Comparison of ENCODE assay signal across 38 cellular contexts in genomic region chr13:96198038-96198437, GRCh38.
"Had no signal": no experiment of that assay in that cellular context is flagged by ENCODE, and none has a peak within 500 bp of the region (broad histone marks: within the 10 kb centered on the region; RNA-seq: fewer than 3 reads in every experiment).

No MANE protein-coding gene starts in this region.

- H3K4me3 ChIP-seq: adrenal gland, ascending aorta, body of pancreas, breast epithelium, cardiac muscle cell had no signal

- DNase-seq: activated effector memory CD4-positive, alpha-beta T cell treated with anti-CD3 and anti-CD28 coated beads, Interleukin-2, amount 50 U/mL, for 16 hours; activated effector memory CD4-positive, alpha-beta T cell treated with Interleukin-2 at 50 U/mL for 16 hours; activated gamma-delta T cell; activated gamma-delta T cell treated with Interleukin-2 at 50 U/mL for 16 hours; activated naive CD4-positive, alpha-beta T cell; activated naive CD4-positive, alpha-beta T cell treated with anti-CD3 and anti-CD28 coated beads for 36 hours; activated naive CD4-positive, alpha-beta T cell treated with anti-CD3 and anti-CD28 coated beads, Interleukin-2, amount 10 ng/mL, durations not matched to agents 7 days and 5 days; activated naive CD4-positive, alpha-beta T cell treated with anti-CD3 and anti-CD28 coated beads, Interleukin-2, amount 50 U/mL, for 16 hours; activated naive CD4-positive, alpha-beta T cell treated with Interleukin-2 at 50 U/mL for 16 hours; activated naive CD8-positive, alpha-beta T cell treated with anti-CD3 and anti-CD28 coated beads for 36 hours; activated naive CD8-positive, alpha-beta T cell treated with anti-CD3 and anti-CD28 coated beads, Interleukin-2, amount 10 ng/mL, durations not matched to agents 7 days and 5 days; activated naive CD8-positive, alpha-beta T cell treated with anti-CD3 and anti-CD28 coated beads, Interleukin-2, amount 50 U/mL, for 24 hours; activated T-cell treated with anti-CD3 and anti-CD28 coated beads, Interleukin-2, amount 50 U/mL, for 1 hour; activated T-cell treated with anti-CD3 and anti-CD28 coated beads, Interleukin-2, amount 50 U/mL, for 24 hours; activated T-cell treated with anti-CD3 and anti-CD28 coated beads, Interleukin-2, amount 50 U/mL, for 4 hours; activated T-cell treated with anti-CD3 and anti-CD28 coated beads, Interleukin-2, amount 50 U/mL, for 48 hours; activated T-cell treated with anti-CD3 and anti-CD28 coated beads, Interleukin-2, amount 50 U/mL, for 72 hours; adrenal gland; amniotic stem cell; amygdala; anterior cingulate cortex; aorta; body of pancreas; brain microvascular endothelial cell; caudate nucleus; central memory CD4-positive, alpha-beta T cell; cerebellar nuclear complex had no signal

- H3K9me3 Mint-ChIP-seq: activated naive CD4-positive, alpha-beta T cell treated with anti-CD3 and anti-CD28 coated beads, Interleukin-2, amount 10 ng/mL, durations not matched to agents 7 days and 5 days; activated naive CD8-positive, alpha-beta T cell treated with anti-CD3 and anti-CD28 coated beads for 36 hours; activated T-helper 17 cell treated with anti-CD3 and anti-CD28 coated beads, Interleukin-2, amount 50 U/mL, for 72 hours had no signal

- H3K9me3 ChIP-seq: adrenal gland, ascending aorta, body of pancreas, breast epithelium had no signal

- H3K4me1 Mint-ChIP-seq: activated naive CD4-positive, alpha-beta T cell treated with anti-CD3 and anti-CD28 coated beads, Interleukin-2, amount 10 ng/mL, durations not matched to agents 7 days and 5 days; activated naive CD4-positive, alpha-beta T cell treated with anti-CD3 and anti-CD28 coated beads, Interleukin-2, amount 50 U/mL, for 24 hours; activated naive CD8-positive, alpha-beta T cell treated with anti-CD3 and anti-CD28 coated beads for 36 hours; activated naive CD8-positive, alpha-beta T cell treated with anti-CD3 and anti-CD28 coated beads, Interleukin-2, amount 10 ng/mL, durations not matched to agents 7 days and 5 days; activated naive CD8-positive, alpha-beta T cell treated with anti-CD3 and anti-CD28 coated beads, Interleukin-2, amount 50 U/mL, for 24 hours; activated T-helper 17 cell treated with anti-CD3 and anti-CD28 coated beads, Interleukin-2, amount 50 U/mL, for 72 hours; central memory CD8-positive, alpha-beta T cell had no signal

- H3K4me1 ChIP-seq: ascending aorta, body of pancreas, breast epithelium had no signal

- H3K4me3 Mint-ChIP-seq: activated naive CD4-positive, alpha-beta T cell treated with anti-CD3 and anti-CD28 coated beads for 36 hours; activated naive CD4-positive, alpha-beta T cell treated with anti-CD3 and anti-CD28 coated beads, Interleukin-2, amount 10 ng/mL, durations not matched to agents 7 days and 5 days; activated naive CD4-positive, alpha-beta T cell treated with anti-CD3 and anti-CD28 coated beads, Interleukin-2, amount 50 U/mL, for 24 hours; activated naive CD8-positive, alpha-beta T cell; activated naive CD8-positive, alpha-beta T cell treated with anti-CD3 and anti-CD28 coated beads for 36 hours; activated naive CD8-positive, alpha-beta T cell treated with anti-CD3 and anti-CD28 coated beads, Interleukin-2, amount 10 ng/mL, durations not matched to agents 7 days and 5 days; activated naive CD8-positive, alpha-beta T cell treated with anti-CD3 and anti-CD28 coated beads, Interleukin-2, amount 50 U/mL, for 24 hours; activated T-cell treated with anti-CD3 and anti-CD28 coated beads, Interleukin-2, amount 50 U/mL, for 24 hours; activated T-cell treated with anti-CD3 and anti-CD28 coated beads, Interleukin-2, amount 50 U/mL, for 4 hours; activated T-cell treated with anti-CD3 and anti-CD28 coated beads, Interleukin-2, amount 50 U/mL, for 72 hours; activated T-helper 1 cell treated with anti-CD3 and anti-CD28 coated beads, Interleukin-12 subunit alpha, Interleukin-12 subunit beta, Interleukin-2, Interleukin-4 antibody, amounts not matched to agents 30 ng/mL and 10 ng/mL and 1 ng/mL, durations not matched to agents 14 hours and 24 hours and 36 hours; activated T-helper 17 cell treated with anti-CD3 and anti-CD28 coated beads, Interleukin-2, amount 50 U/mL, for 72 hours; brain; central memory CD8-positive, alpha-beta T cell had no signal

- ATAC-seq: activated naive CD4-positive, alpha-beta T cell treated with anti-CD3 and anti-CD28 coated beads, Interleukin-2, amount 50 U/mL, for 72 hours; activated naive CD8-positive, alpha-beta T cell treated with anti-CD3 and anti-CD28 coated beads, Interleukin-2, amount 50 U/mL, for 24 hours; activated T-cell treated with anti-CD3 and anti-CD28 coated beads, Interleukin-2, amount 50 U/mL, for 4 hours; activated T-cell treated with anti-CD3 and anti-CD28 coated beads, Interleukin-2, amount 50 U/mL, for 72 hours; activated T-helper 17 cell treated with anti-CD3 and anti-CD28 coated beads, Interleukin-2, amount 50 U/mL, for 72 hours; body of pancreas had no signal

- H3K27ac Mint-ChIP-seq: activated naive CD4-positive, alpha-beta T cell treated with anti-CD3 and anti-CD28 coated beads for 36 hours; activated naive CD4-positive, alpha-beta T cell treated with anti-CD3 and anti-CD28 coated beads, Interleukin-2, amount 10 ng/mL, durations not matched to agents 7 days and 5 days; activated naive CD4-positive, alpha-beta T cell treated with anti-CD3 and anti-CD28 coated beads, Interleukin-2, amount 50 U/mL, for 24 hours; activated naive CD4-positive, alpha-beta T cell treated with anti-CD3 and anti-CD28 coated beads, Interleukin-2, amount 50 U/mL, for 72 hours; activated naive CD8-positive, alpha-beta T cell; activated naive CD8-positive, alpha-beta T cell treated with anti-CD3 and anti-CD28 coated beads for 36 hours; activated naive CD8-positive, alpha-beta T cell treated with anti-CD3 and anti-CD28 coated beads, Interleukin-2, amount 10 ng/mL, durations not matched to agents 7 days and 5 days; activated naive CD8-positive, alpha-beta T cell treated with anti-CD3 and anti-CD28 coated beads, Interleukin-2, amount 50 U/mL, for 24 hours; activated T-cell treated with anti-CD3 and anti-CD28 coated beads, Interleukin-2, amount 50 U/mL, for 24 hours; activated T-cell treated with anti-CD3 and anti-CD28 coated beads, Interleukin-2, amount 50 U/mL, for 72 hours; activated T-helper 1 cell treated with anti-CD3 and anti-CD28 coated beads, Interleukin-12 subunit alpha, Interleukin-12 subunit beta, Interleukin-2, Interleukin-4 antibody, amounts not matched to agents 30 ng/mL and 10 ng/mL and 1 ng/mL, durations not matched to agents 14 hours and 24 hours and 36 hours; activated T-helper 17 cell treated with anti-CD3 and anti-CD28 coated beads, Interleukin-2, amount 50 U/mL, for 72 hours; activated T-helper 2 cell treated with anti-CD3 and anti-CD28 coated beads, Interferon-gamma antibody, Interleukin-2, Interleukin-4, amounts not matched to agents 10 μg/mL and 5 μg/mL and 100 μg/mL, durations not matched to agents 14 hours and 24 hours and 36 hours; brain had no signal

- H3K27ac ChIP-seq: adrenal gland, ascending aorta, body of pancreas, brain microvascular endothelial cell, breast epithelium, cardiac muscle cell had no signal

- H3K36me3 ChIP-seq: adrenal gland, ascending aorta, brain microvascular endothelial cell, breast epithelium, cardiac muscle cell had no signal

- H3K27me3 Mint-ChIP-seq: activated naive CD4-positive, alpha-beta T cell treated with anti-CD3 and anti-CD28 coated beads, Interleukin-2, amount 10 ng/mL, durations not matched to agents 7 days and 5 days; activated naive CD8-positive, alpha-beta T cell; activated naive CD8-positive, alpha-beta T cell treated with anti-CD3 and anti-CD28 coated beads for 36 hours; activated naive CD8-positive, alpha-beta T cell treated with anti-CD3 and anti-CD28 coated beads, Interleukin-2, amount 10 ng/mL, durations not matched to agents 7 days and 5 days; activated T-cell treated with anti-CD3 and anti-CD28 coated beads, Interleukin-2, amount 50 U/mL, for 24 hours; activated T-helper 17 cell treated with anti-CD3 and anti-CD28 coated beads, Interleukin-2, amount 50 U/mL, for 72 hours; brain; central memory CD8-positive, alpha-beta T cell had no signal
